Comparison of ENCODE assay signal across 1 cellular context in the genomic region with DNA sequence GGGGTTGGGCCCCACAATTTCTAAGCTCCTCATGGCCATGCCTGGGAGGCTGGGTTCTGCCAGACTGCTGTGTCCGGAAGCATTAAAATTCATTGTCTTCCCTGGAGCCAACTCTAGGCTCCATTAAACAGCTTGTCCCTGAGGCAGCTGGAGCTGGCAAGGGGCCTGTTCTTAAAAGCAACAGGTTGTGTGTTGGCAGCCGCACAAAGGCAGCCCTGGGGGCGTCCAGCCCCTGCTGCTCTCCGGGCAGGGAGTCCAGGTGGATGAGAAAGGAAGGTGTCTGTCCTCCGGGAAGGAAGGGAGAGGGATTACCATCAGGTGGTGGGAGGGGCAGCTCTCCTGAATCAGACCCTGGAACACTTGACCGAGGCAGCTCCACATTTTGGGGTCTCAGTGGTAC.
TF ChIP-seq lines count a peak whose summit lies in the region.

No MANE protein-coding gene starts in this region.

TF ChIP-seq in H1, 55 proteins besides CTCF, POLR2A, EP300 and RAD21 (continued from another document):
- TF ChIP-seq ASH2L (IDR thresholded peaks at IDR 0.05; ENCODE audit: low read length) (no peak), POU5F1 (IDR thresholded peaks at IDR 0.05; ENCODE audit: low read depth, low read length) (no peak), SAP30 (IDR thresholded peaks at IDR 0.05; ENCODE audit: insufficient read depth, insufficient replicate concordance, low read length) (no peak)
- TF ChIP-seq, protein P1, sequence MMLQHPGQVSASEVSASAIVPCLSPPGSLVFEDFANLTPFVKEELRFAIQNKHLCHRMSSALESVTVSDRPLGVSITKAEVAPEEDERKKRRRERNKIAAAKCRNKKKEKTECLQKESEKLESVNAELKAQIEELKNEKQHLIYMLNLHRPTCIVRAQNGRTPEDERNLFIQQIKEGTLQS (IDR thresholded peaks at IDR 0.05; ENCODE audit: insufficient read depth, low read depth, low read length), result no peak
